Comparison of ENCODE assay signal across 1 cellular context in genomic region chr5:1131726-1132125, GRCh38.
A peak's percentile ranks its signal among the peaks of the same experiment; 100 is the strongest.
TF ChIP-seq lines count a peak whose summit lies in the region.

No MANE protein-coding gene starts in this region.

TF ChIP-seq in HepG2, 621 proteins besides CTCF, POLR2A, EP300 and RAD21 (continued from another document):
- TF ChIP-seq ZNF501 (CRISPR knock-in tag; IDR thresholded peaks at IDR 0.05) = no peak
- TF ChIP-seq, protein P1, sequence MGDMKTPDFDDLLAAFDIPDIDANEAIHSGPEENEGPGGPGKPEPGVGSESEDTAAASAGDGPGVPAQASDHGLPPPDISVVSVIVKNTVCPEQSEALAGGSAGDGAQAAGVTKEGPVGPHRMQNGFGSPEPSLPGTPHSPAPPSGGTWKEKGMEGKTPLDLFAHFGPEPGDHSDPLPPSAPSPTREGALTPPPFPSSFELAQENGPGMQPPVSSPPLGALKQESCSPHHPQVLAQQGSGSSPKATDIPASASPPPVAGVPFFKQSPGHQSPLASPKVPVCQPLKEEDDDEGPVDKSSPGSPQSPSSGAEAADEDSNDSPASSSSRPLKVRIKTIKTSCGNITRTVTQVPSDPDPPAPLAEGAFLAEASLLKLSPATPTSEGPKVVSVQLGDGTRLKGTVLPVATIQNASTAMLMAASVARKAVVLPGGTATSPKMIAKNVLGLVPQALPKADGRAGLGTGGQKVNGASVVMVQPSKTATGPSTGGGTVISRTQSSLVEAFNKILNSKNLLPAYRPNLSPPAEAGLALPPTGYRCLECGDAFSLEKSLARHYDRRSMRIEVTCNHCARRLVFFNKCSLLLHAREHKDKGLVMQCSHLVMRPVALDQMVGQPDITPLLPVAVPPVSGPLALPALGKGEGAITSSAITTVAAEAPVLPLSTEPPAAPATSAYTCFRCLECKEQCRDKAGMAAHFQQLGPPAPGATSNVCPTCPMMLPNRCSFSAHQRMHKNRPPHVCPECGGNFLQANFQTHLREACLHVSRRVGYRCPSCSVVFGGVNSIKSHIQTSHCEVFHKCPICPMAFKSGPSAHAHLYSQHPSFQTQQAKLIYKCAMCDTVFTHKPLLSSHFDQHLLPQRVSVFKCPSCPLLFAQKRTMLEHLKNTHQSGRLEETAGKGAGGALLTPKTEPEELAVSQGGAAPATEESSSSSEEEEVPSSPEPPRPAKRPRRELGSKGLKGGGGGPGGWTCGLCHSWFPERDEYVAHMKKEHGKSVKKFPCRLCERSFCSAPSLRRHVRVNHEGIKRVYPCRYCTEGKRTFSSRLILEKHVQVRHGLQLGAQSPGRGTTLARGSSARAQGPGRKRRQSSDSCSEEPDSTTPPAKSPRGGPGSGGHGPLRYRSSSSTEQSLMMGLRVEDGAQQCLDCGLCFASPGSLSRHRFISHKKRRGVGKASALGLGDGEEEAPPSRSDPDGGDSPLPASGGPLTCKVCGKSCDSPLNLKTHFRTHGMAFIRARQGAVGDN (CRISPR knock-in tag; IDR thresholded peaks at IDR 0.05) = peak; percentile 61
- no peak for TF ChIP-seq ZNF224 (CRISPR knock-in tag; IDR thresholded peaks at IDR 0.05)
